ENCODE assay signal across 24 cellular contexts in the genomic region with DNA sequence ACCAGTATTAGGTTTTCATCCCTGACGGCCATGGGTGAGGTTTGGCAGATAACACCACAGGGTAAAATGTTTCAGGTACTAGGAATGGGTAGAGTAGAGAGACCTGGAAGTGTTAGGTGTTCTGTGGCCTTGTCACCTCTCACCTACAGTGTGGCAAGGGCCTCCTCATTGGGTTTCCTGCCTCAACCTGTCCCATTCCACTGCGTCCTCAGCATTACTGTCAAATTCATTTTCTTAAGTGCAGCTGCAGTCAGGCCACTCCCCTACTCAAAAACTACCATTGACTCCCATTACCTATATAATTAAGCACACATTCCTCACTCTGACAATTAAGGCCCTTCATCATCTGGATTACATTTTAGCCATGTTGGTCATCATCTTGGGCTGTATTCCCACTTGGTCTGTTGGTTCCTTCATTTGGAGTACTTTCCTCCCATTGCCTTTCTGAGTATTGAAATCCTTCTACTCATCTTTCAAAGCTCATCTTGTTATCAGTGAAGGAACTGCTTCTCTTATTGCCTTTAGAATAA.
A peak's percentile ranks its signal among the peaks of the same experiment; 100 is the strongest.
DNase-seq lines count a peak whose midpoint lies in the region; ATAC-seq, FAIRE-seq and TF ChIP-seq lines count a peak whose summit lies in the region.
"Had no signal": no experiment of that assay in that cellular context is flagged by ENCODE, and none has a peak within 500 bp of the region (broad histone marks: within the 10 kb centered on the region; RNA-seq: fewer than 3 reads in every experiment).

No MANE protein-coding gene starts in this region.

- peaks cover 35% of the 10 kb centered on the region for H3K36me3 ChIP-seq in A673 (ENCODE audit: insufficient read depth, low read length, poor library complexity, severe bottlenecking)

- H3K4me3 ChIP-seq in A673 (ENCODE audit: low read depth, low read length, poor library complexity, severe bottlenecking): no peak overlapping the region
- H3K4me3 ChIP-seq: SJCRH30, spleen had no signal

- FAIRE-seq in GM12891 (lab: Jason Lieb, UNC): peak; percentile 16
- FAIRE-seq: frontal cortex had no signal

- H3K9me3 Mint-ChIP-seq in chondrocyte (ENCODE audit: low read depth) (no peaks in the 10 kb centered on the region), progenitor cell of endocrine pancreas (ENCODE audit: low read depth) (no peaks in the 10 kb centered on the region)
- H3K9me3 Mint-ChIP-seq: activated CD4-positive, alpha-beta memory T cell treated with anti-CD3 and anti-CD28 coated beads for 36 hours; activated T-cell treated with anti-CD3 and anti-CD28 coated beads, Interleukin-2, amount 50 U/mL, for 24 hours; dendritic cell treated with granulocyte-macrophage colony-stimulating factor and Interleukin-4, amounts not matched to agents 40 ng/mL and 50 ng/mL, for 4 days; neural crest cell; T-helper 1 cell treated with Interleukin-12 subunit alpha and Interleukin-12 subunit beta and Interleukin-4 antibody, amounts not matched to agents 30 μg/mL and 1 μg/mL, for 36 hours had no signal

- H3K4me3 Mint-ChIP-seq in chondrocyte (ENCODE audit: unreplicated experiment) (no peak overlapping the region), progenitor cell of endocrine pancreas (ENCODE audit: low read depth) (no peak overlapping the region)
- H3K4me3 Mint-ChIP-seq: activated CD4-positive, alpha-beta memory T cell treated with anti-CD3 and anti-CD28 coated beads for 36 hours; activated T-cell treated with anti-CD3 and anti-CD28 coated beads, Interleukin-2, amount 50 U/mL, for 24 hours; dendritic cell treated with granulocyte-macrophage colony-stimulating factor and Interleukin-4, amounts not matched to agents 40 ng/mL and 50 ng/mL, for 4 days; neural crest cell; T-helper 1 cell treated with Interleukin-12 subunit alpha and Interleukin-12 subunit beta and Interleukin-4 antibody, amounts not matched to agents 30 μg/mL and 1 μg/mL, for 36 hours had no signal

- no peak for DNase-seq in A673 (ENCODE audit: low spot score)
- DNase-seq in GM12891 (ENCODE audit: insufficient read length, low spot score): no peak
- no peak for DNase-seq in chondrocyte (ENCODE audit: low spot score)
- DNase-seq in progenitor cell of endocrine pancreas (ENCODE audit: low spot score, unreplicated experiment): no peak
- DNase-seq: activated CD4-positive, alpha-beta memory T cell treated with anti-CD3 and anti-CD28 coated beads for 36 hours; activated naive CD4-positive, alpha-beta T cell treated with anti-CD3 and anti-CD28 coated beads, Interleukin-2, amount 50 U/mL, for 16 hours; activated T-cell treated with anti-CD3 and anti-CD28 coated beads, Interleukin-2, amount 50 U/mL, for 24 hours; AML-193; Caco-2; Kasumi-1; NCI-H1105; NCI-H2081 treated with DMSO at 0.1 percent for 48 hours; OCI-M1; spleen; stimulated activated CD4-positive, alpha-beta T cell treated with anti-CD3 and anti-CD28 coated beads, Interleukin-4, amount 100 ng/mL, for 4 hours; substantia nigra had no signal

- H3K27ac Mint-ChIP-seq in chondrocyte (ENCODE audit: unreplicated experiment) (peak overlapping the region; percentile 88), progenitor cell of endocrine pancreas (peak overlapping the region; percentile 4)
- H3K27ac Mint-ChIP-seq: activated CD4-positive, alpha-beta memory T cell treated with anti-CD3 and anti-CD28 coated beads for 36 hours; activated T-cell treated with anti-CD3 and anti-CD28 coated beads, Interleukin-2, amount 50 U/mL, for 24 hours; dendritic cell treated with granulocyte-macrophage colony-stimulating factor and Interleukin-4, amounts not matched to agents 40 ng/mL and 50 ng/mL, for 4 days; T-helper 1 cell treated with Interleukin-12 subunit alpha and Interleukin-12 subunit beta and Interleukin-4 antibody, amounts not matched to agents 30 μg/mL and 1 μg/mL, for 36 hours had no signal

- no peaks in the 10 kb centered on the region for H3K9me3 ChIP-seq in A673 (ENCODE audit: low read depth, low read length, poor library complexity, severe bottlenecking)
- H3K9me3 ChIP-seq: Caco-2, SJCRH30, spleen had no signal

- intact Hi-C loops in A673 (cut with micrococcal nuclease; ENCODE audit: unreplicated experiment): no loop called here

- ATAC-seq in GM19035 (IDR thresholded peaks at IDR 0.05; ENCODE audit: unreplicated experiment) (no peak), GM21723 (IDR thresholded peaks at IDR 0.05; ENCODE audit: unreplicated experiment) (no peak), GM18868 (IDR thresholded peaks at IDR 0.05; ENCODE audit: unreplicated experiment) (no peak)

- H3K27me3 Mint-ChIP-seq in chondrocyte (ENCODE audit: low read depth) (no peaks in the 10 kb centered on the region), progenitor cell of endocrine pancreas (no peaks in the 10 kb centered on the region)
- H3K27me3 Mint-ChIP-seq: activated CD4-positive, alpha-beta memory T cell treated with anti-CD3 and anti-CD28 coated beads for 36 hours; activated T-cell treated with anti-CD3 and anti-CD28 coated beads, Interleukin-2, amount 50 U/mL, for 24 hours; dendritic cell treated with granulocyte-macrophage colony-stimulating factor and Interleukin-4, amounts not matched to agents 40 ng/mL and 50 ng/mL, for 4 days had no signal

- no peaks in the 10 kb centered on the region for H3K4me1 ChIP-seq in A673 (ENCODE audit: insufficient read depth, low read length, poor library complexity, severe bottlenecking)
- H3K4me1 ChIP-seq: Caco-2, SJCRH30, spleen had no signal

- CTCF ChIA-PET in A673 (lab: Charles Lee): no interaction called here

- BruUV-seq in A673 (replicated peaks; lab: Mats Ljungman, UMichigan): no TSS peak

- H3K27ac ChIP-seq in A673 (ENCODE audit: low read depth, low read length, poor library complexity, severe bottlenecking): peak overlapping the region; percentile 40
- H3K27ac ChIP-seq: SJCRH30, spleen had no signal

- H3K4me1 Mint-ChIP-seq in chondrocyte (ENCODE audit: low read depth) (peaks cover 41% of the 10 kb centered on the region), progenitor cell of endocrine pancreas (ENCODE audit: low read depth) (peaks cover 8% of the 10 kb centered on the region)
- H3K4me1 Mint-ChIP-seq: neural crest cell had no signal

- H3K27me3 ChIP-seq in A673 (replicated peaks; ENCODE audit: insufficient read depth, low read depth, low read length, poor library complexity): no peaks in the 10 kb centered on the region
- H3K27me3 ChIP-seq: SJCRH30, spleen had no signal

- TF ChIP-seq CTCF in A673 (conservative IDR thresholded peaks at IDR 0.05; ENCODE audit: low read depth, low read length): no peak
- no peak for TF ChIP-seq CTCF in chondrocyte (IDR thresholded peaks at IDR 0.05)
- TF ChIP-seq CTCF in progenitor cell of endocrine pancreas (IDR thresholded peaks at IDR 0.05; ENCODE audit: unreplicated experiment): no peak

- POLR2A ChIA-PET in A673 (lab: Charles Lee; ENCODE audit: low non-redundant PET): no interaction called here

- H3K36me3 Mint-ChIP-seq in chondrocyte (ENCODE audit: low read depth) (peaks cover 18% of the 10 kb centered on the region), progenitor cell of endocrine pancreas (ENCODE audit: insufficient read depth) (peaks cover 36% of the 10 kb centered on the region)

- TF ChIP-seq POLR2A in GM12891 (IDR thresholded peaks at IDR 0.05; ENCODE audit: low read depth, low read length): no peak

TF ChIP-seq in GM12891, 5 proteins besides CTCF, POLR2A, EP300 and RAD21:
- no peak for TF ChIP-seq TAF1 (IDR thresholded peaks at IDR 0.05; ENCODE audit: low read depth, low read length)
- TF ChIP-seq SPI1 (IDR thresholded peaks at IDR 0.05; ENCODE audit: low read depth, low read length): no peak
- no peak for TF ChIP-seq POLR2AphosphoS5 (IDR thresholded peaks at IDR 0.05; ENCODE audit: low read depth, low read length)
- TF ChIP-seq PAX5 (IDR thresholded peaks at IDR 0.05; ENCODE audit: insufficient read depth, low read length, severe bottlenecking): no peak
- TF ChIP-seq POU2F2 (IDR thresholded peaks at IDR 0.05; ENCODE audit: low read depth, low read length): no peak
